ENCODE assay signal across 1 cellular context in the genomic region with DNA sequence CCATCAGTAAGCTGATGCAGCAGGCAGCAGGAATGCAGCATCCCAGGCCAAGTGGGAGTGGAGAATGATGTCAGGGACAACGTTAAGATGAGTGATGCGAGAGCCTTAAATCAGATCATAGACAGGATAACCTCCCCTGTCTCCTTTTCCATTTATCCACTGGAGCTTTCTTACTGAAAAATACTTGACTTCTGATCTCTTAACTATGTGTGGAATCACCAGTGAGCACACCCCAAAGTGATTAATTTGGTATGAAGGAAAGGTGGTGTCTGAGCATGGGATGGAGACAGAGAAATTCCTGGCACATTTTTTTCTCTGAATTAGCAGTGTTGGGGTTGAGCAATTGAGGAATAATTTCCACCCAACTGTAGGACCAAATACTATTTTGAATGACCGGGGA.
TF ChIP-seq lines count a peak whose summit lies in the region.

No MANE protein-coding gene starts in this region.

TF ChIP-seq in GM23338, 12 proteins besides CTCF, POLR2A, EP300 and RAD21 (continued from another document):
- TF ChIP-seq ZNF462 (CRISPR knock-in tag; IDR thresholded peaks at IDR 0.05) (no peak), REST (IDR thresholded peaks at IDR 0.05; ENCODE audit: unreplicated experiment) (no peak), EZH2phosphoT487 (IDR thresholded peaks at IDR 0.05; ENCODE audit: unreplicated experiment) (no peak), EZH2 (IDR thresholded peaks at IDR 0.05; ENCODE audit: low read depth, unreplicated experiment) (no peak), POLR2AphosphoS5 (IDR thresholded peaks at IDR 0.05; ENCODE audit: low read depth) (no peak), NANOG (IDR thresholded peaks at IDR 0.05; ENCODE audit: borderline replicate concordance) (no peak)
